ENCODE assay signal across 40 cellular contexts in the genomic region with DNA sequence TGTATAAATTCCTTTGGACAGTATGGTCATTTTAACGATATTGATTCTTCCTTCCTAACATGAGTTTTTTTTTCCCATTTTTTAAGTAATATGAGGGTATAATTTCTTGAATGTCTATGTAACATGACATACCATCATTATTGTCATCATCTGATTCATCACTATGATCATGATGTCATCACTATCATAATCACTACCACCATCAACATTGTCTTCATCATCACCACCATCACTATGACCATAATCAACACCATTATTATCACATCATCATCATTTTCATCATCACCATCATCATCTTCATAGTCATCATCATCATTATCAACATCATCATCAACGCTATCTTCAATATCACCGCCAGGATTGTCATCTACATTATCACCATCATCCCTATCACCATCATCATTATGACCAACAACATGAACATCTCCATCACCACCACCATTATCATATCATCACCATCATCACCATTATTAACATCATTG.
"Had no signal": no experiment of that assay in that cellular context is flagged by ENCODE, and none has a peak within 500 bp of the region (broad histone marks: within the 10 kb centered on the region; RNA-seq: fewer than 3 reads in every experiment).

No MANE protein-coding gene starts in this region.

- H3K9me3 Mint-ChIP-seq: activated naive CD4-positive, alpha-beta T cell treated with anti-CD3 and anti-CD28 coated beads, Interleukin-2, amount 50 U/mL, for 24 hours; activated T-cell treated with anti-CD3 and anti-CD28 coated beads, Interleukin-2, amount 50 U/mL, for 24 hours; brain had no signal

- H3K36me3 ChIP-seq: adrenal gland, ascending aorta, brain microvascular endothelial cell, breast epithelium, cardiac muscle cell had no signal

- H3K27me3 Mint-ChIP-seq: activated naive CD4-positive, alpha-beta T cell treated with anti-CD3 and anti-CD28 coated beads, Interleukin-2, amount 10 ng/mL, durations not matched to agents 7 days and 5 days; activated naive CD4-positive, alpha-beta T cell treated with anti-CD3 and anti-CD28 coated beads, Interleukin-2, amount 50 U/mL, for 24 hours; activated naive CD8-positive, alpha-beta T cell; activated naive CD8-positive, alpha-beta T cell treated with anti-CD3 and anti-CD28 coated beads for 36 hours; activated naive CD8-positive, alpha-beta T cell treated with anti-CD3 and anti-CD28 coated beads, Interleukin-2, amount 10 ng/mL, durations not matched to agents 7 days and 5 days; activated naive CD8-positive, alpha-beta T cell treated with anti-CD3 and anti-CD28 coated beads, Interleukin-2, amount 50 U/mL, for 24 hours; activated T-cell treated with anti-CD3 and anti-CD28 coated beads, Interleukin-2, amount 50 U/mL, for 24 hours; activated T-helper 17 cell treated with anti-CD3 and anti-CD28 coated beads, Interleukin-2, amount 50 U/mL, for 72 hours; brain; central memory CD8-positive, alpha-beta T cell had no signal

- DNase-seq: activated effector memory CD4-positive, alpha-beta T cell treated with anti-CD3 and anti-CD28 coated beads, Interleukin-2, amount 50 U/mL, for 16 hours; activated effector memory CD4-positive, alpha-beta T cell treated with Interleukin-2 at 50 U/mL for 16 hours; activated gamma-delta T cell; activated gamma-delta T cell treated with Interleukin-2 at 50 U/mL for 16 hours; activated naive CD4-positive, alpha-beta T cell; activated naive CD4-positive, alpha-beta T cell treated with anti-CD3 and anti-CD28 coated beads for 36 hours; activated naive CD4-positive, alpha-beta T cell treated with anti-CD3 and anti-CD28 coated beads, Interleukin-2, amount 10 ng/mL, durations not matched to agents 7 days and 5 days; activated naive CD4-positive, alpha-beta T cell treated with anti-CD3 and anti-CD28 coated beads, Interleukin-2, amount 50 U/mL, for 16 hours; activated naive CD4-positive, alpha-beta T cell treated with Interleukin-2 at 50 U/mL for 16 hours; activated naive CD8-positive, alpha-beta T cell treated with anti-CD3 and anti-CD28 coated beads for 36 hours; activated naive CD8-positive, alpha-beta T cell treated with anti-CD3 and anti-CD28 coated beads, Interleukin-2, amount 10 ng/mL, durations not matched to agents 7 days and 5 days; activated naive CD8-positive, alpha-beta T cell treated with anti-CD3 and anti-CD28 coated beads, Interleukin-2, amount 50 U/mL, for 24 hours; activated T-cell treated with anti-CD3 and anti-CD28 coated beads, Interleukin-2, amount 50 U/mL, for 1 hour; activated T-cell treated with anti-CD3 and anti-CD28 coated beads, Interleukin-2, amount 50 U/mL, for 24 hours; activated T-cell treated with anti-CD3 and anti-CD28 coated beads, Interleukin-2, amount 50 U/mL, for 4 hours; activated T-cell treated with anti-CD3 and anti-CD28 coated beads, Interleukin-2, amount 50 U/mL, for 48 hours; activated T-cell treated with anti-CD3 and anti-CD28 coated beads, Interleukin-2, amount 50 U/mL, for 72 hours; adrenal gland; amniotic stem cell; amygdala; anterior cingulate cortex; aorta; body of pancreas; brain microvascular endothelial cell; caudate nucleus; central memory CD4-positive, alpha-beta T cell; cerebellar nuclear complex had no signal

- H3K9me3 ChIP-seq: adrenal gland, ascending aorta, body of pancreas, breast epithelium had no signal

- H3K36me3 Mint-ChIP-seq: activated naive CD4-positive, alpha-beta T cell treated with anti-CD3 and anti-CD28 coated beads, Interleukin-2, amount 10 ng/mL, durations not matched to agents 7 days and 5 days; activated naive CD4-positive, alpha-beta T cell treated with anti-CD3 and anti-CD28 coated beads, Interleukin-2, amount 50 U/mL, for 24 hours; activated naive CD4-positive, alpha-beta T cell treated with anti-CD3 and anti-CD28 coated beads, Interleukin-2, amount 50 U/mL, for 72 hours; activated naive CD8-positive, alpha-beta T cell; activated naive CD8-positive, alpha-beta T cell treated with anti-CD3 and anti-CD28 coated beads for 36 hours; activated naive CD8-positive, alpha-beta T cell treated with anti-CD3 and anti-CD28 coated beads, Interleukin-2, amount 10 ng/mL, durations not matched to agents 7 days and 5 days; brain had no signal

- H3K27ac Mint-ChIP-seq: activated naive CD4-positive, alpha-beta T cell treated with anti-CD3 and anti-CD28 coated beads for 36 hours; activated naive CD4-positive, alpha-beta T cell treated with anti-CD3 and anti-CD28 coated beads, Interleukin-2, amount 10 ng/mL, durations not matched to agents 7 days and 5 days; activated naive CD4-positive, alpha-beta T cell treated with anti-CD3 and anti-CD28 coated beads, Interleukin-2, amount 50 U/mL, for 24 hours; activated naive CD4-positive, alpha-beta T cell treated with anti-CD3 and anti-CD28 coated beads, Interleukin-2, amount 50 U/mL, for 72 hours; activated naive CD8-positive, alpha-beta T cell; activated naive CD8-positive, alpha-beta T cell treated with anti-CD3 and anti-CD28 coated beads for 36 hours; activated naive CD8-positive, alpha-beta T cell treated with anti-CD3 and anti-CD28 coated beads, Interleukin-2, amount 10 ng/mL, durations not matched to agents 7 days and 5 days; activated naive CD8-positive, alpha-beta T cell treated with anti-CD3 and anti-CD28 coated beads, Interleukin-2, amount 50 U/mL, for 24 hours; activated T-cell treated with anti-CD3 and anti-CD28 coated beads, Interleukin-2, amount 50 U/mL, for 24 hours; activated T-cell treated with anti-CD3 and anti-CD28 coated beads, Interleukin-2, amount 50 U/mL, for 72 hours; activated T-helper 1 cell treated with anti-CD3 and anti-CD28 coated beads, Interleukin-12 subunit alpha, Interleukin-12 subunit beta, Interleukin-2, Interleukin-4 antibody, amounts not matched to agents 30 ng/mL and 10 ng/mL and 1 ng/mL, durations not matched to agents 14 hours and 24 hours and 36 hours; activated T-helper 17 cell treated with anti-CD3 and anti-CD28 coated beads, Interleukin-2, amount 50 U/mL, for 72 hours; activated T-helper 2 cell treated with anti-CD3 and anti-CD28 coated beads, Interferon-gamma antibody, Interleukin-2, Interleukin-4, amounts not matched to agents 10 μg/mL and 5 μg/mL and 100 μg/mL, durations not matched to agents 14 hours and 24 hours and 36 hours; brain had no signal

- ATAC-seq: activated naive CD4-positive, alpha-beta T cell treated with anti-CD3 and anti-CD28 coated beads, Interleukin-2, amount 50 U/mL, for 72 hours; activated naive CD8-positive, alpha-beta T cell treated with anti-CD3 and anti-CD28 coated beads, Interleukin-2, amount 50 U/mL, for 24 hours; activated T-cell treated with anti-CD3 and anti-CD28 coated beads, Interleukin-2, amount 50 U/mL, for 4 hours; activated T-cell treated with anti-CD3 and anti-CD28 coated beads, Interleukin-2, amount 50 U/mL, for 72 hours; activated T-helper 17 cell treated with anti-CD3 and anti-CD28 coated beads, Interleukin-2, amount 50 U/mL, for 72 hours; body of pancreas had no signal

- H3K4me3 ChIP-seq: adrenal gland, ascending aorta, body of pancreas, breast epithelium, cardiac muscle cell had no signal

- H3K27ac ChIP-seq: adrenal gland, ascending aorta, body of pancreas, brain microvascular endothelial cell, breast epithelium, cardiac muscle cell had no signal

- H3K27me3 ChIP-seq: adrenal gland, ascending aorta, body of pancreas, brain microvascular endothelial cell, breast epithelium, cardiac muscle cell had no signal

- H3K4me1 ChIP-seq: adrenal gland, ascending aorta, body of pancreas, breast epithelium had no signal

- FAIRE-seq: astrocyte, bronchial epithelial cell had no signal

- H3K4me3 Mint-ChIP-seq: activated naive CD4-positive, alpha-beta T cell treated with anti-CD3 and anti-CD28 coated beads for 36 hours; activated naive CD4-positive, alpha-beta T cell treated with anti-CD3 and anti-CD28 coated beads, Interleukin-2, amount 10 ng/mL, durations not matched to agents 7 days and 5 days; activated naive CD4-positive, alpha-beta T cell treated with anti-CD3 and anti-CD28 coated beads, Interleukin-2, amount 50 U/mL, for 24 hours; activated naive CD8-positive, alpha-beta T cell; activated naive CD8-positive, alpha-beta T cell treated with anti-CD3 and anti-CD28 coated beads for 36 hours; activated naive CD8-positive, alpha-beta T cell treated with anti-CD3 and anti-CD28 coated beads, Interleukin-2, amount 10 ng/mL, durations not matched to agents 7 days and 5 days; activated naive CD8-positive, alpha-beta T cell treated with anti-CD3 and anti-CD28 coated beads, Interleukin-2, amount 50 U/mL, for 24 hours; activated T-cell treated with anti-CD3 and anti-CD28 coated beads, Interleukin-2, amount 50 U/mL, for 24 hours; activated T-cell treated with anti-CD3 and anti-CD28 coated beads, Interleukin-2, amount 50 U/mL, for 4 hours; activated T-cell treated with anti-CD3 and anti-CD28 coated beads, Interleukin-2, amount 50 U/mL, for 72 hours; activated T-helper 1 cell treated with anti-CD3 and anti-CD28 coated beads, Interleukin-12 subunit alpha, Interleukin-12 subunit beta, Interleukin-2, Interleukin-4 antibody, amounts not matched to agents 30 ng/mL and 10 ng/mL and 1 ng/mL, durations not matched to agents 14 hours and 24 hours and 36 hours; activated T-helper 17 cell treated with anti-CD3 and anti-CD28 coated beads, Interleukin-2, amount 50 U/mL, for 72 hours; brain; central memory CD8-positive, alpha-beta T cell had no signal

- H3K4me1 Mint-ChIP-seq: activated naive CD4-positive, alpha-beta T cell treated with anti-CD3 and anti-CD28 coated beads, Interleukin-2, amount 10 ng/mL, durations not matched to agents 7 days and 5 days; activated naive CD4-positive, alpha-beta T cell treated with anti-CD3 and anti-CD28 coated beads, Interleukin-2, amount 50 U/mL, for 24 hours; activated naive CD8-positive, alpha-beta T cell treated with anti-CD3 and anti-CD28 coated beads for 36 hours; activated naive CD8-positive, alpha-beta T cell treated with anti-CD3 and anti-CD28 coated beads, Interleukin-2, amount 10 ng/mL, durations not matched to agents 7 days and 5 days; activated naive CD8-positive, alpha-beta T cell treated with anti-CD3 and anti-CD28 coated beads, Interleukin-2, amount 50 U/mL, for 24 hours; activated T-helper 17 cell treated with anti-CD3 and anti-CD28 coated beads, Interleukin-2, amount 50 U/mL, for 72 hours; brain; central memory CD8-positive, alpha-beta T cell had no signal
